13 cellular contexts compared by ENCODE assay signal in genomic region chr17:43482103-43483012, GRCh38. TPM values are rescaled to one million over a fixed set of nuclear protein-coding genes. Genes with fewer than 3 reads are reported as not detected.
DNase-seq lines count a peak whose midpoint lies in the region; ATAC-seq and TF ChIP-seq lines count a peak whose summit lies in the region.
"Had no signal": no experiment of that assay in that cellular context is flagged by ENCODE, and none has a peak within 500 bp of the region (broad histone marks: within the 10 kb centered on the region; RNA-seq: fewer than 3 reads in every experiment).

No MANE protein-coding gene starts in this region.

- H3K27ac ChIP-seq in DND-41 (ENCODE audit: low read length) = no peak overlapping the region
- no peak overlapping the region for H3K27ac ChIP-seq in MM.1S (ENCODE audit: low read length)

- no peaks in the 10 kb centered on the region for H3K9me3 ChIP-seq in DND-41 (ENCODE audit: insufficient read depth, low read length, severe bottlenecking)
- H3K9me3 ChIP-seq in MM.1S (replicated peaks; ENCODE audit: insufficient read depth, low read length) = no peaks in the 10 kb centered on the region

- no peak for ATAC-seq in DND-41 (ENCODE audit: insufficient read depth, low read depth)

- no peaks in the 10 kb centered on the region for H3K27me3 ChIP-seq in DND-41 (ENCODE audit: insufficient read depth, low read length, poor library complexity)
- no peaks in the 10 kb centered on the region; the same call in 1 of the 2 replicates for H3K27me3 ChIP-seq in MM.1S (replicated peaks; ENCODE audit: insufficient read depth, low read length)

- no peak overlapping the region for H3K4me3 ChIP-seq in DND-41 (ENCODE audit: low read depth in 1 of 2, low read length in 2 of 2)
- no peak overlapping the region for H3K4me3 ChIP-seq in MM.1S (ENCODE audit: low read length)

- H3K9me3 Mint-ChIP-seq in endothelial cell (ENCODE audit: unreplicated experiment) (no peaks in the 10 kb centered on the region), osteocyte (ENCODE audit: unreplicated experiment) (no peaks in the 10 kb centered on the region)
- H3K9me3 Mint-ChIP-seq: stimulated activated naive B cell treated with anti-CD40 and anti-IgM and Interleukin-4, amounts not matched to agents 10 μg/mL and 1 μg/mL and 100 μg/mL, for 72 hours had no signal

- peaks cover 31% of the 10 kb centered on the region for H3K4me1 ChIP-seq in DND-41 (ENCODE audit: insufficient read depth, low read length)
- H3K4me1 ChIP-seq in MM.1S (ENCODE audit: low read length) = peaks cover 9% of the 10 kb centered on the region

- H3K9ac ChIP-seq in DND-41 (ENCODE audit: low read depth, low read length) = peak overlapping the region; percentile 57
- H3K9ac ChIP-seq in MM.1S (ENCODE audit: low read length) = no peak overlapping the region

- H4K20me1 ChIP-seq in DND-41 (ENCODE audit: insufficient read depth, low read length) = peaks cover 4% of the 10 kb centered on the region; the same call in 1 of the 2 replicates
- no peaks in the 10 kb centered on the region for H4K20me1 ChIP-seq in MM.1S (ENCODE audit: insufficient read depth, low read length)

- peak overlapping the region; percentile 82 for H2AFZ ChIP-seq in DND-41 (ENCODE audit: low read depth, low read length)
- peak overlapping the region; percentile 91; the same call in 1 of the 2 replicates for H2AFZ ChIP-seq in MM.1S (ENCODE audit: low read length)

- H3K4me1 Mint-ChIP-seq in endothelial cell (ENCODE audit: unreplicated experiment) (peaks cover 29% of the 10 kb centered on the region), osteocyte (ENCODE audit: unreplicated experiment) (peaks cover 25% of the 10 kb centered on the region)

- H3K27ac Mint-ChIP-seq in endothelial cell (ENCODE audit: unreplicated experiment) (peak overlapping the region; percentile 70), osteocyte (ENCODE audit: unreplicated experiment) (peak overlapping the region; percentile 95)

- DNase-seq in DND-41 = no peak
- no peak for DNase-seq in MM.1S
- no peak for DNase-seq in endothelial cell (ENCODE audit: low spot score)
- DNase-seq in osteocyte (ENCODE audit: extremely low spot score, unreplicated experiment) = no peak
- no peak for DNase-seq in inferior parietal cortex (ENCODE audit: extremely low spot score)
- no peak for DNase-seq in dedifferentiated amniotic fluid mesenchymal stem cell (ENCODE audit: extremely low spot score)
- DNase-seq in HUDEP-2 (lab: John Stamatoyannopoulos, UW; ENCODE audit: unreplicated experiment in 76 of 76) = no peak
- DNase-seq in OCI-M1 (lab: John Stamatoyannopoulos, UW) = no peak
- DNase-seq: foreskin fibroblast; Kasumi-1; NCI-H2029 treated with DMSO at 0.1 percent for 48 hours; stimulated activated CD4-positive, alpha-beta T cell treated with anti-CD3 and anti-CD28 coated beads, Interleukin-4, amount 100 ng/mL, for 1 hour; stimulated activated naive B cell treated with anti-CD40 and anti-IgM and Interleukin-4, amounts not matched to agents 10 μg/mL and 1 μg/mL and 100 μg/mL, for 72 hours had no signal

- no peaks in the 10 kb centered on the region for H3F3A ChIP-seq in MM.1S (ENCODE audit: insufficient read depth, low read length)

- H3K36me3 ChIP-seq in DND-41 (ENCODE audit: insufficient read depth, low read length) (no peaks in the 10 kb centered on the region), MM.1S (replicated peaks; ENCODE audit: insufficient read depth, low read length) (no peaks in the 10 kb centered on the region)

- H3K27me3 Mint-ChIP-seq in endothelial cell (ENCODE audit: unreplicated experiment) = peaks cover 4% of the 10 kb centered on the region
- H3K27me3 Mint-ChIP-seq in osteocyte (ENCODE audit: unreplicated experiment) = no peaks in the 10 kb centered on the region
- H3K27me3 Mint-ChIP-seq: stimulated activated naive B cell treated with anti-CD40 and anti-IgM and Interleukin-4, amounts not matched to agents 10 μg/mL and 1 μg/mL and 100 μg/mL, for 72 hours had no signal

- H3K4me2 ChIP-seq in DND-41 (ENCODE audit: insufficient read depth, low read length) (no peak overlapping the region), MM.1S (ENCODE audit: low read depth, low read length) (no peak overlapping the region)

- H3K4me3 Mint-ChIP-seq in endothelial cell (ENCODE audit: unreplicated experiment) = no peak overlapping the region
- no peak overlapping the region for H3K4me3 Mint-ChIP-seq in osteocyte (ENCODE audit: unreplicated experiment)

- H3K36me3 Mint-ChIP-seq in endothelial cell (ENCODE audit: low read depth, unreplicated experiment) (no peaks in the 10 kb centered on the region), osteocyte (ENCODE audit: unreplicated experiment) (peaks cover 2% of the 10 kb centered on the region)

- H3K9me2 ChIP-seq in MM.1S (replicated peaks; ENCODE audit: insufficient read depth, low read length) = no peaks in the 10 kb centered on the region

- H3K79me2 ChIP-seq in DND-41 (ENCODE audit: insufficient read depth, low read length) (peaks cover 36% of the 10 kb centered on the region), MM.1S (ENCODE audit: low read length) (peaks cover 35% of the 10 kb centered on the region)

- no peak for TF ChIP-seq CTCF in DND-41 (IDR thresholded peaks at IDR 0.05; ENCODE audit: borderline replicate concordance, extremely low read depth, low read length, poor library complexity, severe bottlenecking)
- no peak for TF ChIP-seq CTCF in MM.1S (IDR thresholded peaks at IDR 0.05; ENCODE audit: low read length)
- no peak for TF ChIP-seq CTCF in endothelial cell (IDR thresholded peaks at IDR 0.05; ENCODE audit: unreplicated experiment)
- no peak for TF ChIP-seq CTCF in osteocyte (IDR thresholded peaks at IDR 0.05)

RNA-seq across cellular contexts. Expression of gene DHX8, which starts 1.4 kb away (rescaled TPM):
- total RNA-seq in endothelial cell (ENCODE audit: unreplicated experiment) (54.1 TPM), osteocyte (68.5 and 70.7 TPM in 2 replicates)
